Comparison of ENCODE assay signal across 1 cellular context in the genomic region with DNA sequence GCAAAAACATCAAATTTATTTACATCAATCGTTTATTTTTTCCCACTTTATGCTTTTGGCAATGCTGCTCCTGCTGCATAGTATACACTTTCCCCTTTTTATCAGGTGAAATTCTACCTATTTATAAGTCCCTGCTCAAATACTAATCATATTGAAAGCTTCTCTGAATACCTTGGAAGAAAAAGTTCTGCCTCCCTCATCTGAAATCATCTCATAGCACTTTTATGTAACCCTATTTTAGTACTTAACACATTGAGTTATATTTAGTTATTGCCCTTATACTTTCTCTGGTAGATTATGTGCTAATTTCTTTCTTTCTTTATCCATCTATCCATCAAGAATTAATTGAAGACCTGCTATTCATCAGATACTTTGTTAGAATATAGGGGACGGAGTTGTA.
TF ChIP-seq lines count a peak whose summit lies in the region.

No MANE protein-coding gene starts in this region.

TF ChIP-seq in neural cell, 6 proteins besides CTCF, POLR2A, EP300 and RAD21 (continued from another document):
- TF ChIP-seq REST (IDR thresholded peaks at IDR 0.05; ENCODE audit: borderline replicate concordance) (no peak), MXI1 (conservative IDR thresholded peaks at IDR 0.05; ENCODE audit: poor library complexity, severe bottlenecking) (no peak), EZH2 (IDR thresholded peaks at IDR 0.05; ENCODE audit: borderline replicate concordance, insufficient read depth, low read length, poor library complexity, severe bottlenecking) (no peak)
